Comparison of ENCODE assay signal across 19 cellular contexts in genomic region chr16:81367821-81368220, GRCh38. TPM values are rescaled to one million over a fixed set of nuclear protein-coding genes. Genes with fewer than 3 reads are reported as not detected.
DNase-seq lines count a peak whose midpoint lies in the region; ATAC-seq, FAIRE-seq and TF ChIP-seq lines count a peak whose summit lies in the region.
"Had no signal": no experiment of that assay in that cellular context is flagged by ENCODE, and none has a peak within 500 bp of the region (broad histone marks: within the 10 kb centered on the region; RNA-seq: fewer than 3 reads in every experiment).

No MANE protein-coding gene starts in this region.

- no peak for DNase-seq in right cardiac atrium
- no peak for DNase-seq in cardiac septum (ENCODE audit: low spot score)
- peak; percentile 61 for DNase-seq in endothelial cell of umbilical vein (ENCODE audit: low read depth, low spot score)
- peak; percentile 14 to 37 for DNase-seq in lung microvascular endothelial cell (ENCODE audit: low read depth in 2 of 2)
- DNase-seq in smooth muscle cell (lab: John Stamatoyannopoulos, UW; ENCODE audit: unreplicated experiment): no peak
- no peak for DNase-seq in colonic mucosa
- DNase-seq: CD8-positive, alpha-beta T cell; COR-L47; DMS153; DMS79 treated with DMSO at 0.1 percent for 48 hours; EL; GOT3; H9 had no signal

- dilution Hi-C loops in endothelial cell of umbilical vein (cut with MboI; ENCODE audit: extremely low pct_ligation_motif_present, low sequenced_read_pairs): loop anchor here (25.0 kb wide), 1 partner anchor 94 kb away; no protein-coding TSS in a partner anchor

- H3K9ac ChIP-seq in endothelial cell of umbilical vein (replicated peaks; ENCODE audit: extremely low read depth, insufficient read depth, low read length): no peak overlapping the region
- H3K9ac ChIP-seq in skeletal muscle tissue (ENCODE audit: low read depth in 1 of 3, low read length in 3 of 3): no peak overlapping the region
- H3K9ac ChIP-seq in smooth muscle cell (ENCODE audit: low read depth): no peak overlapping the region
- H3K9ac ChIP-seq in colonic mucosa (ENCODE audit: low read depth in 2 of 2, low read length in 2 of 2): no peak overlapping the region

- POLR2A ChIA-PET in endothelial cell of umbilical vein (lab: Charles Lee): interaction anchor here (1.2 kb wide), 1 partner anchor 344 kb away, joined by 3 read pairs; no protein-coding TSS in a partner anchor

- H3K4me3 ChIP-seq in right cardiac atrium (ENCODE audit: low read length) (no peak overlapping the region), endothelial cell of umbilical vein (replicated peaks in 1 of 3; ENCODE audit: insufficient read depth in 1 of 3, low read depth in 1 of 3, low read length in 3 of 3) (no peak overlapping the region), skeletal muscle tissue (ENCODE audit: low read length in 3 of 3) (no peak overlapping the region), smooth muscle cell (no peak overlapping the region), colonic mucosa (no peak overlapping the region)
- H3K4me3 ChIP-seq: A549 had no signal

- H3K36me3 ChIP-seq in endothelial cell of umbilical vein (ENCODE audit: control insufficient read depth in 2 of 2, extremely low read depth in 1 of 2, insufficient read depth in 2 of 2, low read length in 2 of 2): peaks cover 4 to 7% of the 10 kb centered on the region in 2 experiments
- H3K36me3 ChIP-seq in skeletal muscle tissue (ENCODE audit: control insufficient read depth in 3 of 3, insufficient read depth in 3 of 3, low read length in 3 of 3): peaks cover 15 to 40% (median 32%) of the 10 kb centered on the region in 3 donors
- H3K36me3 ChIP-seq in smooth muscle cell (ENCODE audit: low read depth): no peaks in the 10 kb centered on the region
- H3K36me3 ChIP-seq in colonic mucosa: no peaks in the 10 kb centered on the region

- H3K27ac ChIP-seq in right cardiac atrium (ENCODE audit: low read length) (peak overlapping the region; percentile 59), endothelial cell of umbilical vein (ENCODE audit: insufficient read depth, low read depth, low read length) (peak overlapping the region; percentile 37), skeletal muscle tissue (ENCODE audit: low read depth, low read length) (peak overlapping the region; percentile 52), smooth muscle cell (ENCODE audit: low read depth) (no peak overlapping the region), colonic mucosa (no peak overlapping the region)

- TF ChIP-seq POLR2A in endothelial cell of umbilical vein (IDR thresholded peaks at IDR 0.05; ENCODE audit: low read depth, low read length): no peak

- no peaks in the 10 kb centered on the region for H3F3A ChIP-seq in smooth muscle cell (ENCODE audit: low read depth)

- TF ChIP-seq CTCF in endothelial cell of umbilical vein (IDR thresholded peaks at IDR 0.05; ENCODE audit: extremely low read depth in 1 of 2, insufficient read depth in 1 of 2, low read depth in 1 of 2, low read length in 2 of 2) (no peak), smooth muscle cell (IDR thresholded peaks at IDR 0.05; ENCODE audit: borderline replicate concordance, insufficient read depth, poor library complexity, severe bottlenecking) (no peak), colonic mucosa (IDR thresholded peaks at IDR 0.05) (no peak)

- intact Hi-C loops in right cardiac atrium (cut with DNase I): loop anchor here in 2 of 4 donors (5.0 to 10.0 kb wide), 3 partner anchors 354 to 369 kb away; no protein-coding TSS in a partner anchor
- intact Hi-C loops in cardiac septum (cut with DNase I): loop anchor here (2.0 to 5.0 kb wide), 2 partner anchors 35 to 354 kb away; no protein-coding TSS in a partner anchor
- intact Hi-C loops in endothelial cell of umbilical vein (cut with micrococcal nuclease): loop anchor here (5.0 kb wide), 2 partner anchors 144 to 504 kb away; no protein-coding TSS in a partner anchor
- intact Hi-C loops in colonic mucosa (cut with DNase I): loop anchor here (5.0 kb wide), 1 partner anchor 359 kb away; no protein-coding TSS in a partner anchor

- WGBS in right cardiac atrium: 71% methylated on average over 6 of the region's 6 CpGs
- 99% methylated on average over 6 of the region's 6 CpGs for WGBS in smooth muscle cell (ENCODE audit: low lambda C conversion rate)

- H3K9me3 ChIP-seq in right cardiac atrium (ENCODE audit: control insufficient read depth, low read length) (no peaks in the 10 kb centered on the region), endothelial cell of umbilical vein (replicated peaks; ENCODE audit: control insufficient read depth, insufficient read depth, low read length) (no peaks in the 10 kb centered on the region), skeletal muscle tissue (ENCODE audit: control insufficient read depth in 3 of 3, low read length in 3 of 3) (no peaks in the 10 kb centered on the region), smooth muscle cell (replicated peaks; ENCODE audit: low read depth) (no peaks in the 10 kb centered on the region), colonic mucosa (no peaks in the 10 kb centered on the region)
- H3K9me3 ChIP-seq: A549 had no signal

- no peak overlapping the region for H2AFZ ChIP-seq in endothelial cell of umbilical vein (ENCODE audit: low read depth, low read length)
- H2AFZ ChIP-seq in smooth muscle cell (ENCODE audit: low read depth): no peak overlapping the region

- H3K4me1 ChIP-seq in right cardiac atrium (ENCODE audit: control insufficient read depth, insufficient read depth, low read length) (no peaks in the 10 kb centered on the region), endothelial cell of umbilical vein (ENCODE audit: control insufficient read depth, extremely low read depth, insufficient read depth, low read length) (peaks cover 14% of the 10 kb centered on the region), skeletal muscle tissue (ENCODE audit: control insufficient read depth in 3 of 3, insufficient read depth in 3 of 3, low read length in 3 of 3) (peaks cover 0 to 2% (median 0%) of the 10 kb centered on the region in 3 donors), smooth muscle cell (ENCODE audit: low read depth) (no peaks in the 10 kb centered on the region), colonic mucosa (no peaks in the 10 kb centered on the region)

- H3K27me3 ChIP-seq in right cardiac atrium (ENCODE audit: control insufficient read depth, insufficient read depth) (no peaks in the 10 kb centered on the region), endothelial cell of umbilical vein (ENCODE audit: control insufficient read depth in 2 of 2, insufficient read depth in 2 of 2, low read length in 2 of 2) (no peaks in the 10 kb centered on the region), skeletal muscle tissue (ENCODE audit: control insufficient read depth in 3 of 3, insufficient read depth in 3 of 3, low read length in 3 of 3) (no peaks in the 10 kb centered on the region), smooth muscle cell (ENCODE audit: low read depth) (no peaks in the 10 kb centered on the region), colonic mucosa (no peaks in the 10 kb centered on the region)

- ATAC-seq in right cardiac atrium (peak in 1 of 2 donors; percentile 63), GM19395 (IDR thresholded peaks at IDR 0.05; ENCODE audit: unreplicated experiment) (no peak)
- ATAC-seq: A549; CD8-positive, alpha-beta T cell had no signal

- CTCF ChIA-PET in endothelial cell of umbilical vein (lab: Charles Lee): interaction anchor here (0.5 to 4.6 kb wide), 11 partner anchors 10 to 370 kb away, joined by 3 to 22 read pairs (median 3); no protein-coding TSS in a partner anchor

- H3K4me2 ChIP-seq in endothelial cell of umbilical vein (ENCODE audit: insufficient read depth, low read length): peak overlapping the region; percentile 34
- H3K4me2 ChIP-seq in smooth muscle cell: no peak overlapping the region
- H3K4me2 ChIP-seq: A549 had no signal

- H4K20me1 ChIP-seq in endothelial cell of umbilical vein (replicated peaks; ENCODE audit: control insufficient read depth, extremely low read depth, insufficient read depth, low read length) (no peaks in the 10 kb centered on the region), smooth muscle cell (ENCODE audit: low read depth) (no peaks in the 10 kb centered on the region)

- no TSS peak for BruUV-seq in endothelial cell of umbilical vein (replicated peaks; lab: Mats Ljungman, UMichigan)

- peak; percentile 90 for FAIRE-seq in endothelial cell of umbilical vein (lab: Jason Lieb, UNC)
- FAIRE-seq: A549, D721Med, G401.6, GM12891 had no signal

- no peaks in the 10 kb centered on the region for H3K9me1 ChIP-seq in endothelial cell of umbilical vein (replicated peaks; ENCODE audit: control insufficient read depth, extremely low read depth, insufficient read depth, low read length)

- H3K79me2 ChIP-seq in endothelial cell of umbilical vein (ENCODE audit: control insufficient read depth, insufficient read depth, low read length) (no peaks in the 10 kb centered on the region), smooth muscle cell (ENCODE audit: low read depth) (no peaks in the 10 kb centered on the region)

TF ChIP-seq in endothelial cell of umbilical vein, 7 proteins besides CTCF, POLR2A, EP300 and RAD21 (continues in another document):
- no peak for TF ChIP-seq EZH2 (IDR thresholded peaks at IDR 0.05; ENCODE audit: borderline replicate concordance, low read depth, low read length, severe bottlenecking)
- no peak for TF ChIP-seq GATA2 (IDR thresholded peaks at IDR 0.05; ENCODE audit: insufficient read depth, insufficient read length, low read depth, low read length)
- no peak for TF ChIP-seq FOS (IDR thresholded peaks at IDR 0.05; ENCODE audit: borderline replicate concordance, insufficient read depth, low read length)
- no peak for TF ChIP-seq POLR2AphosphoS5 (IDR thresholded peaks at IDR 0.05; ENCODE audit: insufficient read depth, low read depth, low read length)
- no peak for TF ChIP-seq MYC (IDR thresholded peaks at IDR 0.05; ENCODE audit: low read depth, low read length)

RNA-seq across cellular contexts. Expression of gene GAN, which starts 53.1 kb away (rescaled TPM):
- 10 to 100 TPM in 2 of 4 donors, 1 to 10 TPM in 2; 8.7 to 11.0 (median 9.7) TPM for total RNA-seq in right cardiac atrium
- polyA plus RNA-seq in right cardiac atrium: 1.2 TPM
- total RNA-seq in cardiac septum: 13.3 TPM
- 11.1 and 12.2 TPM in 2 replicates for total RNA-seq in endothelial cell of umbilical vein
- polyA plus RNA-seq in endothelial cell of umbilical vein: 1.6 and 1.8 TPM in 2 replicates
- 1.5 and 1.7 TPM in 2 replicates for polyA plus RNA-seq in endothelial cell of umbilical vein (2011; cell fraction: cytosol; rRNA removed)
- polyA plus RNA-seq in endothelial cell of umbilical vein (2011; cell fraction: nucleus; rRNA removed): 3.8 and 5.2 TPM in 2 replicates
- polyA plus RNA-seq in endothelial cell of umbilical vein (2012): 2.5 and 2.6 TPM in 2 replicates
- polyA minus RNA-seq in endothelial cell of umbilical vein: 13.1 and 13.9 TPM in 2 replicates
- polyA minus RNA-seq in endothelial cell of umbilical vein (2011; cell fraction: cytosol; rRNA and poly(A)+ RNA removed): 13.9 TPM
- 8.7 and 11.7 TPM in 2 replicates for polyA minus RNA-seq in endothelial cell of umbilical vein (2011; cell fraction: nucleus; rRNA and poly(A)+ RNA removed)
- total RNA-seq in lung microvascular endothelial cell: 4.4 and 5.0 TPM in 2 replicates
- total RNA-seq in skeletal muscle tissue: 6.8 TPM
- total RNA-seq in smooth muscle cell: 14.6 and 16.3 TPM in 2 replicates
- 1.2 and 1.6 TPM in 2 replicates for polyA plus RNA-seq in smooth muscle cell
- 10 to 100 TPM; 13.6 to 21.5 TPM for total RNA-seq in colonic mucosa

Comparison
In these comparisons a context has a peak if more than half of its experiments do, and no peak if none do; other contexts are left out.
1. DNase-seq: peak in endothelial cell of umbilical vein (single experiment) and lung microvascular endothelial cell (2 of 2); none in right cardiac atrium (0 of 3), cardiac septum (single experiment), smooth muscle cell (single experiment) and colonic mucosa (single experiment).
2. H3K27ac ChIP-seq: peak in right cardiac atrium (single experiment), endothelial cell of umbilical vein (single experiment) and skeletal muscle tissue (single experiment); none in smooth muscle cell (single experiment) and colonic mucosa (single experiment).